14 cellular contexts compared by ENCODE assay signal in the genomic region with DNA sequence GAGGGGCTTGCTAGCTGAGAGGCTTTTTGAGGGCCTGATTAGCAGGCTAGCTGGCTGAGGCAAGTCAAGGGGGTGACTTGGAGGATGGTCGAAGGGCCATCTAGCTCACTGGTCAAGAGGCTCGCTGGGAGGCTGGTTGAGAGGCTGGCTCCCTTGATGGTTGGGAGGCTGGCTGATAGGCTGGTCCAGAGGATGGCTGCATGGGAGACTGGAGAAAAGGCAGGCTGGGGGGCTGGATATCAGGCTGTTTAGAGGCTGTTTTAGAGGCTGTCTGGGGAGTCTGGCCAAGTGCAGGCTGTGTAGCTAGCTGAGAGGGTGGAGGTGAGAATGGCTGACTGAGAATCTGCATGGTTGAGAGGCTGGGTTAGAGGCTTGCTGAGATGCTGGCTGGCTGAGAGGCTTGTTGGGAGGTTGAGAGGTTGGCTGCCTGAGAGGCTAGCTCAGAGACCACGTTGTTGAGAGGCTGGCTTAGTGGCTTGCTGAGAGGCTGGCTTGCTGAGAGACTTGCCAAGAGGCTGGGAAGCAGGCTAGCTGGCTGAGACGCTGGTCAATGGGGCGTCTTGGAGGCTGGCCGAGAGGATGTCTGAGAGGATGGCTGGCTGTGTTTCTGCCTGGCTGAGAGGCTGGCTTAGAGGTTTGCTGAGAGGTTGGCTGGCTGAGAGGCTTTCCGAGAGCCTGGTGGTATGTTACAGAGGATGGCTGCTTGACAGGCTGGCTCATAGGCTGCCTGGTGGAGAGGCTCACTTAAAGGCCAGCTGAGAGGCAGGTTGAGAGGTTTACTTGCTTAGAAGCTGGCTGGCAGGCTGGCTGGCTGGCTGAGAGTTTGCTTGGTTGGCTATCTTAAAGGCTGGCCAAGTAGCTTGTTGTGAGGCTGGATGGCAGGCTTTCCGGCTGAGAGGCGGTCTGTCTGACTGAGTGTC. TPM values are rescaled to one million over a fixed set of nuclear protein-coding genes. Genes with fewer than 3 reads are reported as not detected.
DNase-seq lines count a peak whose midpoint lies in the region; ATAC-seq and TF ChIP-seq lines count a peak whose summit lies in the region.
"Had no signal": no experiment of that assay in that cellular context is flagged by ENCODE, and none has a peak within 500 bp of the region (broad histone marks: within the 10 kb centered on the region; RNA-seq: fewer than 3 reads in every experiment).

No MANE protein-coding gene starts in this region.

- no peaks in the 10 kb centered on the region for H3K79me2 ChIP-seq in OCI-LY7 (ENCODE audit: insufficient read depth, low read depth, low read length)

- H3K27me3 Mint-ChIP-seq in osteocyte (ENCODE audit: unreplicated experiment): no peaks in the 10 kb centered on the region
- peaks cover 16 to 26% of the 10 kb centered on the region in 2 donors for H3K27me3 Mint-ChIP-seq in CD4-positive, alpha-beta memory T cell

- DNase-seq in DMS79 (lab: John Stamatoyannopoulos, UW): peak; percentile 98
- DNase-seq in NCI-H510A treated with DMSO at 0.1 percent for 48 hours (lab: John Stamatoyannopoulos, UW): peak; percentile 92
- peak; percentile 83 for DNase-seq in Right ventricle myocardium superior
- peak; percentile 69 for DNase-seq in osteocyte (ENCODE audit: extremely low spot score, unreplicated experiment)
- DNase-seq in CD4-positive, alpha-beta memory T cell: no peak
- DNase-seq in OCI-LY7 (ENCODE audit: low spot score): no peak
- DNase-seq in HuH-7.5 (ENCODE audit: low spot score): no peak
- DNase-seq: activated CD4-positive, alpha-beta T cell treated with anti-CD3 and anti-CD28 coated beads for 48 hours; mesenchymal stem cell; MM.1S; SW 1271 had no signal

- no peak overlapping the region for H3K4me3 Mint-ChIP-seq in osteocyte (ENCODE audit: unreplicated experiment)
- H3K4me3 Mint-ChIP-seq in CD4-positive, alpha-beta memory T cell: no peak overlapping the region

- no peaks in the 10 kb centered on the region for H3K9me3 ChIP-seq in CD4-positive, alpha-beta memory T cell (ENCODE audit: control insufficient read depth in 1 of 2, low read length in 2 of 2)
- no peaks in the 10 kb centered on the region for H3K9me3 ChIP-seq in OCI-LY7 (ENCODE audit: low read length)

- no peaks in the 10 kb centered on the region for H3K36me3 Mint-ChIP-seq in osteocyte (ENCODE audit: unreplicated experiment)
- no peaks in the 10 kb centered on the region for H3K36me3 Mint-ChIP-seq in CD4-positive, alpha-beta memory T cell

- no peak overlapping the region for H3K4me3 ChIP-seq in CD4-positive, alpha-beta memory T cell (ENCODE audit: low read length in 2 of 2)
- H3K4me3 ChIP-seq in OCI-LY7 (ENCODE audit: low read depth, low read length, poor library complexity, severe bottlenecking): no peak overlapping the region

- no peak for TF ChIP-seq CTCF in osteocyte (IDR thresholded peaks at IDR 0.05)
- TF ChIP-seq CTCF in OCI-LY7 (conservative IDR thresholded peaks at IDR 0.05; ENCODE audit: low read length): no peak

- H3K27ac ChIP-seq in CD4-positive, alpha-beta memory T cell (ENCODE audit: low read depth, low read length): no peak overlapping the region
- H3K27ac ChIP-seq in OCI-LY7 (ENCODE audit: low read depth, low read length, poor library complexity, severe bottlenecking): no peak overlapping the region

- H3K27ac Mint-ChIP-seq in osteocyte (ENCODE audit: unreplicated experiment): no peak overlapping the region
- H3K27ac Mint-ChIP-seq in CD4-positive, alpha-beta memory T cell: no peak overlapping the region
- H3K27ac Mint-ChIP-seq: progenitor cell of endocrine pancreas had no signal

- H3K4me2 ChIP-seq in OCI-LY7 (ENCODE audit: low read length): no peak overlapping the region

- no peaks in the 10 kb centered on the region for H4K20me1 ChIP-seq in OCI-LY7 (ENCODE audit: insufficient read depth, low read length)

- POLR2A ChIA-PET in CD4-positive, alpha-beta memory T cell (lab: Charles Lee; ENCODE audit: partially characterized antibody): no interaction called here
- POLR2A ChIA-PET in OCI-LY7 (lab: Charles Lee): no interaction called here

- BruUV-seq in OCI-LY7 (replicated peaks; lab: Mats Ljungman, UMichigan): no TSS peak

- H3K9me2 ChIP-seq in OCI-LY7 (ENCODE audit: insufficient read depth, low read length): no peaks in the 10 kb centered on the region

- H3K36me3 ChIP-seq in CD4-positive, alpha-beta memory T cell (ENCODE audit: insufficient read depth, low read length): no peaks in the 10 kb centered on the region
- H3K36me3 ChIP-seq in OCI-LY7 (ENCODE audit: insufficient read depth, low read length): no peaks in the 10 kb centered on the region

- ATAC-seq in Right ventricle myocardium superior (ENCODE audit: poor library complexity) (peak; percentile 49), HG02642 (IDR thresholded peaks at IDR 0.05; ENCODE audit: poor library complexity, unreplicated experiment) (no peak)

- H3K4me1 ChIP-seq in CD4-positive, alpha-beta memory T cell (ENCODE audit: insufficient read depth, low read length): no peaks in the 10 kb centered on the region
- H3K4me1 ChIP-seq in OCI-LY7 (ENCODE audit: insufficient read depth, low read length, poor library complexity, severe bottlenecking): no peaks in the 10 kb centered on the region

- H3K27me3 ChIP-seq in CD4-positive, alpha-beta memory T cell (ENCODE audit: insufficient read depth, low read length): no peaks in the 10 kb centered on the region

- CTCF ChIA-PET in CD4-positive, alpha-beta memory T cell (lab: Charles Lee; ENCODE audit: partially characterized antibody): no interaction called here
- CTCF ChIA-PET in OCI-LY7 (lab: Charles Lee; ENCODE audit: unreplicated experiment): no interaction called here

- H2AFZ ChIP-seq in OCI-LY7 (ENCODE audit: low read length): no peak overlapping the region

- intact Hi-C loops in Right ventricle myocardium superior (cut with DNase I) (no loop called here), OCI-LY7 (cut with micrococcal nuclease; ENCODE audit: unreplicated experiment) (no loop called here)
- intact Hi-C loops in CD4-positive, alpha-beta memory T cell (cut with micrococcal nuclease): no loop called here

- H3K4me1 Mint-ChIP-seq in osteocyte (ENCODE audit: unreplicated experiment): no peaks in the 10 kb centered on the region
- no peaks in the 10 kb centered on the region for H3K4me1 Mint-ChIP-seq in CD4-positive, alpha-beta memory T cell

- H3K9me3 Mint-ChIP-seq in osteocyte (ENCODE audit: unreplicated experiment): peaks cover 10% of the 10 kb centered on the region
- H3K9me3 Mint-ChIP-seq in CD4-positive, alpha-beta memory T cell: no peaks in the 10 kb centered on the region

RNA-seq across cellular contexts. Expression of a gene that starts 36.6 kb away (rescaled TPM):
- total RNA-seq in Right ventricle myocardium superior: not detected
- not detected in 2 replicates for total RNA-seq in osteocyte
- not detected for total RNA-seq in CD4-positive, alpha-beta memory T cell
- polyA plus RNA-seq in CD4-positive, alpha-beta memory T cell: not detected
- not detected in 2 replicates for total RNA-seq in OCI-LY7 (2014; rRNA removed; shearing (Covaris generic))
- total RNA-seq in OCI-LY7 (2022): not detected in 2 replicates
- total RNA-seq: progenitor cell of endocrine pancreas had no signal
- polyA plus RNA-seq: AG04450 had no signal

Comparison
In these comparisons a context has a peak if more than half of its experiments do, and no peak if none do; other contexts are left out.
1. DNase-seq: peak in DMS79 (single experiment), NCI-H510A treated with DMSO at 0.1 percent for 48 hours (single experiment), Right ventricle myocardium superior (single experiment) and osteocyte (single experiment); none in CD4-positive, alpha-beta memory T cell (0 of 5), OCI-LY7 (single experiment) and HuH-7.5 (single experiment).